Comparison of ENCODE assay signal across 20 cellular contexts in the genomic region with DNA sequence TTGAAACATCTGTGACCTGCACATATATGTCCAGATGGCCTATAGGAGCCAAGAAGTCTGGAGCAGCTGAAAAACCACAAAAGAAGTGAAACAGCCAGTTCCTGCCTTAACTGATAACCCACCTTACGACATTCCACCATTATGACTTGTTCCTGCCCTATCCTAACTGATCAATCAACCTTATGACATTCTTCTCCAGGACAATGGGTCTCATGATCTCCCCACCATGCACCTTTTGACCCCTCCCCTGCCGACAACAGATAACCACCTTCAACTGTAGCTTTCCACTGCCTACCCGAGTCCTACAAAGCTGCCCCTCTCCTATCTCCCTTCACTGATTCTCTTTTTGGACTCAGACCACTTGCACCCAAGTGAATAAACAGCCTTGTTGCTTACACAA.
"Had no signal": no experiment of that assay in that cellular context is flagged by ENCODE, and none has a peak within 500 bp of the region (broad histone marks: within the 10 kb centered on the region; RNA-seq: fewer than 3 reads in every experiment).

No MANE protein-coding gene starts in this region.

- ATAC-seq: left cardiac atrium; left lung; naive thymus-derived CD4-positive, alpha-beta T cell; stimulated activated naive CD8-positive, alpha-beta T cell treated with anti-CD3 and anti-CD28 coated beads, Interleukin-15, amount 100 ng/mL, for 72 hours had no signal

- H3K36me3 ChIP-seq: left lung, neural progenitor cell, prostate gland, right atrium auricular region, sigmoid colon, spleen, suprapubic skin, transverse colon, vagina had no signal

- H3K27me3 ChIP-seq: dorsolateral prefrontal cortex, left lung, neural progenitor cell, right atrium auricular region, sigmoid colon, spleen, suprapubic skin, transverse colon, vagina had no signal

- H3K9me3 ChIP-seq: prostate gland, right atrium auricular region, sigmoid colon, suprapubic skin, transverse colon, vagina had no signal

- H3K4me1 ChIP-seq: left lung, neural progenitor cell, prostate gland, right atrium auricular region, sigmoid colon, spleen, suprapubic skin, transverse colon, vagina had no signal

- H3K27ac ChIP-seq: dorsolateral prefrontal cortex, left lung, neural progenitor cell, prostate gland, right atrium auricular region, sigmoid colon, spleen, suprapubic skin, transverse colon, vagina had no signal

- H3K4me2 ChIP-seq: neural progenitor cell had no signal

- H3K4me3 ChIP-seq: dorsolateral prefrontal cortex, left lung, neural progenitor cell, prostate gland, right atrium auricular region, sigmoid colon, spleen, suprapubic skin, transverse colon, vagina had no signal

- H3K9ac ChIP-seq: neural progenitor cell had no signal

- H2AFZ ChIP-seq: neural progenitor cell had no signal

- DNase-seq: dorsolateral prefrontal cortex; effector CD4-positive, alpha-beta T cell; head of caudate nucleus; left cardiac atrium; left lung; mesenchymal stem cell; midbrain; naive thymus-derived CD4-positive, alpha-beta T cell; nucleus accumbens; sigmoid colon; spleen; stimulated activated CD4-positive, alpha-beta T cell treated with anti-CD3 and anti-CD28 coated beads, Interleukin-2, amount 100 ng/mL, for 48 hours; stimulated activated naive CD4-positive, alpha-beta T cell; stimulated activated naive CD8-positive, alpha-beta T cell treated with anti-CD3 and anti-CD28 coated beads, Interleukin-15, amount 100 ng/mL, for 72 hours; transverse colon had no signal
